In the genomic region with DNA sequence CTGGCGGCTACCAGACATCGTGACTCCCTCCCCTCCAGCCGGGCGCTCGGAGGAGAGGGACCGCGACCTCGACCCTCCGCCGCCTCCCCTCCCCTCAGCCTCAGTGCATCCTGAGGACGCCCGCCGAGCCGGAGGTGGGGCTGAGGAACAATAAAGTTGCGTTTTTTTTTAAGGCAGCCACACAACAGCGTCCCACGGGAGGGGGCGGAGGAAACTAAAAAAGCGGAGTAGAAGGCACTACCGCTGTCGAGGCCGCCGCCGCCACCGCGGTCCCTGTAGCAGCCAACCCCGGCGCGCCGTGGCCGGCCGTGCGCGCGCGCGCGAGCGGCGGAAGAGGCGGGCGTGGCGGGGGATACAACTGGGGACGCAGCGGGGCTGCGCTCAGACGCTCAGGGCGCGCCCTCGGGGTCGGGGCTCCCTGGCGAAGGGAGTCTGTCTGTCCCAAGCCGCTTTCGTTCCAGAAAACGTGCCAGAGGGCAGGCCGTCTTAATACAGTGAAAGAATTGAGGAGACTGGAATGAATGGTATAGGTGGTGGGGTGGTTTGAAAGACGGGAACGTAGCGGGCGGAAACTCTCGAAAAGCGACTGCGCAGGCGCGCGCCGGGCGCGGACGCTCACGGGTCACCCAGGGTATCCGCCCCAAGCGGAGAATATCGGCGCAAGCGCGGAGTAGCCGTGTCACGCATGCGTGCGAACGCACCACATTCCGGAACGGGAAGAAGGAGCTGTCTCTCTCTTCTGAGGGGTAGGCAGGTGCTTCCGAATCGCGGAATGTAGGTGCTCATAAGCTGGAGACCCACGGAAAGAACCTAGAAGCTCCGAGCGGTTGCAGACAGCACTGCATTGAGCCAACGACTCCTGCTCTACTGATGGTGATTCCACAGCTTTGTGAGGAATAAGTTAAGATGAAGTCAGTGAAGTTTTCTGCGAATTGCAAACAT, we compare ENCODE assay signal across 8 cellular contexts. TPM values are rescaled to one million over a fixed set of nuclear protein-coding genes. Genes with fewer than 3 reads are reported as not detected.
DNase-seq lines count a peak whose midpoint lies in the region; ATAC-seq and TF ChIP-seq lines count a peak whose summit lies in the region.

Gene COP1 (minus strand): TSS at position 326 of the 942 bp plus-strand sequence. CDS start 308 bp downstream, at position 18.

- H3K4me3 ChIP-seq in cardiac muscle cell (peak within 1 kb of the TSS; percentile 83), trophoblast cell (ENCODE audit: low read depth, low read length) (peak within 1 kb of the TSS; percentile 89), transverse colon (peak within 1 kb of the TSS; percentile 74 to 95 (median 78))

- H3K27ac Mint-ChIP-seq in activated naive CD8-positive, alpha-beta T cell treated with anti-CD3 and anti-CD28 coated beads, Interleukin-2, amount 50 U/mL, for 24 hours = peak within 1 kb of the TSS; percentile 99

- peaks cover 47% of the 10 kb centered on the region for H3K4me1 Mint-ChIP-seq in activated naive CD8-positive, alpha-beta T cell treated with anti-CD3 and anti-CD28 coated beads, Interleukin-2, amount 50 U/mL, for 24 hours

- H3K18ac ChIP-seq in trophoblast cell (ENCODE audit: low read length) = peak within 1 kb of the TSS; percentile 24

- no peak within 1 kb of the TSS for H3K23ac ChIP-seq in trophoblast cell (ENCODE audit: low read length)

- H4K12ac ChIP-seq in trophoblast cell (ENCODE audit: low read depth, low read length) = peak within 1 kb of the TSS; percentile 46

- H3K4me2 ChIP-seq in trophoblast cell (ENCODE audit: low read length) = peak within 1 kb of the TSS; percentile 64

- ATAC-seq in HG02763 (IDR thresholded peaks at IDR 0.05; ENCODE audit: unreplicated experiment) = peak; percentile 87
- peak; percentile 91 for ATAC-seq in activated naive CD8-positive, alpha-beta T cell treated with anti-CD3 and anti-CD28 coated beads, Interleukin-2, amount 50 U/mL, for 24 hours

- H2AFZ ChIP-seq in trophoblast cell (ENCODE audit: insufficient read depth, low read length, poor library complexity) = peak within 1 kb of the TSS; percentile 89

- no peaks in the 10 kb centered on the region for H3K27me3 ChIP-seq in cardiac muscle cell
- no peaks in the 10 kb centered on the region for H3K27me3 ChIP-seq in trophoblast cell (ENCODE audit: insufficient read depth, low read length)
- H3K27me3 ChIP-seq in transverse colon = no peaks in the 10 kb centered on the region

- peak; percentile 80 for DNase-seq in NCI-H1417 treated with DMSO at 0.1 percent for 48 hours (lab: John Stamatoyannopoulos, UW)
- peak; percentile 94 for DNase-seq in SW480 (ENCODE audit: low spot score)
- peak; percentile 96 for DNase-seq in activated naive CD8-positive, alpha-beta T cell treated with anti-CD3 and anti-CD28 coated beads, Interleukin-2, amount 50 U/mL, for 24 hours
- DNase-seq in cardiac muscle cell (ENCODE audit: low read depth in 1 of 2, low spot score in 1 of 2) = peak; percentile 96 to 97
- DNase-seq in trophoblast cell = peak; percentile 97 to 100
- peak; percentile 99 for DNase-seq in transverse colon

- peak within 1 kb of the TSS; percentile 85 for H3K9ac ChIP-seq in trophoblast cell (ENCODE audit: low read length)

- peak; percentile 79 for TF ChIP-seq POLR2A in transverse colon (IDR thresholded peaks at IDR 0.05)

- H2AK5ac ChIP-seq in trophoblast cell (ENCODE audit: low read length) = peak within 1 kb of the TSS; percentile 82

- peak within 1 kb of the TSS; percentile 79 for H3K14ac ChIP-seq in trophoblast cell (ENCODE audit: low read length)

- H3K9me3 Mint-ChIP-seq in activated naive CD8-positive, alpha-beta T cell treated with anti-CD3 and anti-CD28 coated beads, Interleukin-2, amount 50 U/mL, for 24 hours = no peaks in the 10 kb centered on the region

- peak within 1 kb of the TSS; percentile 91 for H4K8ac ChIP-seq in trophoblast cell (ENCODE audit: low read depth, low read length)

- H3K79me2 ChIP-seq in trophoblast cell (ENCODE audit: control insufficient read depth, insufficient read depth, low read length, poor library complexity) = peaks cover 17% of the 10 kb centered on the region

- H3K36me3 ChIP-seq in cardiac muscle cell (no peaks in the 10 kb centered on the region), trophoblast cell (ENCODE audit: control insufficient read depth in 1 of 2, insufficient read depth in 2 of 2, low read length in 2 of 2) (no peaks in the 10 kb centered on the region), transverse colon (no peaks in the 10 kb centered on the region)

- peak within 1 kb of the TSS; percentile 88 for H4K91ac ChIP-seq in trophoblast cell (ENCODE audit: low read depth, low read length)

- H3K79me1 ChIP-seq in trophoblast cell (ENCODE audit: low read length) = peaks cover 17% of the 10 kb centered on the region

- peak within 1 kb of the TSS; percentile 99 for H3K4me3 Mint-ChIP-seq in activated naive CD8-positive, alpha-beta T cell treated with anti-CD3 and anti-CD28 coated beads, Interleukin-2, amount 50 U/mL, for 24 hours

- no CpG with 5 or more reads among the region's 92 CpGs for WGBS in trophoblast cell (ENCODE audit: extremely low coverage, insufficient coverage, insufficient read length)
- 1% methylated on average over 85 of the region's 92 CpGs; no CpG with 5 or more reads in 1 of the 2 donors for WGBS in transverse colon (ENCODE audit: low coverage in 1 of 2), 2 donors

- TF ChIP-seq CTCF in GM12873 (IDR thresholded peaks at IDR 0.05; ENCODE audit: insufficient read depth, low read depth, low read length, missing control alignments) (peak; percentile 21), cardiac muscle cell (IDR thresholded peaks at IDR 0.05; ENCODE audit: low read depth, low read length) (no peak), transverse colon (IDR thresholded peaks at IDR 0.05) (peak in 2 of 5 experiments; percentile 9 to 38)

- intact Hi-C loops in transverse colon (cut with DNase I; ENCODE audit: low total_unique reads) = no loop called here

- peak within 1 kb of the TSS; percentile 21 for H2BK5ac ChIP-seq in trophoblast cell (ENCODE audit: low read depth, low read length, poor library complexity)

- H3K4me1 ChIP-seq in cardiac muscle cell (ENCODE audit: low read depth) (peaks cover 22% of the 10 kb centered on the region), trophoblast cell (ENCODE audit: control insufficient read depth in 1 of 2, insufficient read depth in 2 of 2, low read length in 2 of 2) (peaks cover 6% of the 10 kb centered on the region in 2 experiments), transverse colon (peaks cover 12 to 46% (median 29%) of the 10 kb centered on the region in 4 donors)

- peaks cover 21% of the 10 kb centered on the region for H3K36me3 Mint-ChIP-seq in activated naive CD8-positive, alpha-beta T cell treated with anti-CD3 and anti-CD28 coated beads, Interleukin-2, amount 50 U/mL, for 24 hours (ENCODE audit: low read depth)

- peak within 1 kb of the TSS; percentile 96 for H3K27ac ChIP-seq in cardiac muscle cell
- peak within 1 kb of the TSS; percentile 98 for H3K27ac ChIP-seq in trophoblast cell (ENCODE audit: low read depth, low read length)
- H3K27ac ChIP-seq in transverse colon = peak within 1 kb of the TSS; percentile 97 to 99 (median 98)

- H3K4ac ChIP-seq in trophoblast cell (ENCODE audit: low read depth, low read length) = peak within 1 kb of the TSS; percentile 50

- peaks cover 2% of the 10 kb centered on the region for H3K27me3 Mint-ChIP-seq in activated naive CD8-positive, alpha-beta T cell treated with anti-CD3 and anti-CD28 coated beads, Interleukin-2, amount 50 U/mL, for 24 hours

- peak within 1 kb of the TSS; percentile 87 for H2BK120ac ChIP-seq in trophoblast cell (ENCODE audit: insufficient read depth, low read length, poor library complexity)

- in situ Hi-C loops in transverse colon (cut with MboI; ENCODE audit: low pct_ligation_motif_present in 1 of 4, low pct_unique_long_range_greater_than_20kb in 1 of 4, low sequenced_read_pairs in 3 of 4) = no loop called here

- no peak for TF ChIP-seq EP300 in transverse colon (IDR thresholded peaks at IDR 0.05; ENCODE audit: low read depth)

- H3K9me3 ChIP-seq in cardiac muscle cell (ENCODE audit: low read depth) (no peaks in the 10 kb centered on the region), trophoblast cell (ENCODE audit: insufficient read depth, low read depth, low read length) (no peaks in the 10 kb centered on the region), transverse colon (no peaks in the 10 kb centered on the region)

- H2BK12ac ChIP-seq in trophoblast cell (ENCODE audit: low read length) = peak within 1 kb of the TSS; percentile 43

RNA-seq across cellular contexts. Expression of gene COP1, which starts in this region (rescaled TPM):
- total RNA-seq in cardiac muscle cell (48.8 and 71.3 TPM in 2 replicates), transverse colon (100 to 1,000 TPM in 2 of 4 donors, 10 to 100 TPM in 2; 52.3 to 190 (median 109) TPM)
- polyA plus RNA-seq in cardiac muscle cell = 57.4 and 58.8 TPM in 2 replicates
- 30.9 and 32.2 TPM in 2 replicates for polyA plus RNA-seq in trophoblast cell (2013)

Comparison
In these comparisons a context has a peak if more than half of its experiments do, and no peak if none do; other contexts are left out.
1. Peak in every context shown above with its lines: DNase-seq, ATAC-seq, H3K4me3 ChIP-seq and H3K27ac ChIP-seq.